ENCODE assay signal across 17 cellular contexts in the genomic region with DNA sequence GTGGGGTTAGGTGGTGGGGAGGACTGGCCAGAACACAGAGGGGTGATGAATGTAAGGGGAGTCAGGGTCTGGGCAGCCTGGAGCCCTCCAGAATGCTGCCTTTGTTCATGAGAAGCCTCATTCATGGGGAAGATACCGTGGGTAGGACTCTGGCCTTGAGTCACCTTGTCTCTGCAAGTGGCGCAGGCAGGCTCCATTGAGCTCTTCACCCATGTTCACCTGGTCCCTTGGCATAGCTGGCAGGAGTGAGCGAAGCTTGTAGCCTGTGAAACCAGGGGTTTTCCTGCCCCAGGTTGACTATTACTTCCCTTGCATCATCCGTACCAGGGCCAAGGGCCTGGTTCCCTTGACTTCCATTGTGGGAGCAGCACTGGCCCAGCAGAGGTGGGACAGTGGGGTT.
"Had no signal": no experiment of that assay in that cellular context is flagged by ENCODE, and none has a peak within 500 bp of the region (broad histone marks: within the 10 kb centered on the region; RNA-seq: fewer than 3 reads in every experiment).

No MANE protein-coding gene starts in this region.

- H3K36me3 ChIP-seq: cardiac muscle cell, ovary, thyroid gland, uterus had no signal

- DNase-seq: activated CD4-positive, alpha-beta T cell treated with anti-CD3 and anti-CD28 coated beads, Interleukin-2, amount 50 U/mL, for 4 hours; activated naive CD4-positive, alpha-beta T cell treated with Interleukin-2 at 50 U/mL for 16 hours; activated naive CD8-positive, alpha-beta T cell treated with anti-CD3 and anti-CD28 coated beads, Interleukin-2, amount 10 ng/mL, durations not matched to agents 7 days and 5 days; amygdala; dermis blood vessel endothelial cell; effector memory CD4-positive, alpha-beta T cell; left colon; ovary; stimulated activated CD4-positive, alpha-beta T cell treated with anti-CD3 and anti-CD28 coated beads, Interleukin-4, amount 100 ng/mL, for 1 hour; thyroid gland; uterus had no signal

- H3K27ac ChIP-seq: cardiac muscle cell, ovary, thyroid gland, uterus, VCaP had no signal

- H3K27me3 Mint-ChIP-seq: activated naive CD8-positive, alpha-beta T cell treated with anti-CD3 and anti-CD28 coated beads, Interleukin-2, amount 10 ng/mL, durations not matched to agents 7 days and 5 days had no signal

- ATAC-seq: left colon, sciatic nerve had no signal

- H3K36me3 Mint-ChIP-seq: activated naive CD8-positive, alpha-beta T cell treated with anti-CD3 and anti-CD28 coated beads, Interleukin-2, amount 10 ng/mL, durations not matched to agents 7 days and 5 days had no signal

- H3K4me3 Mint-ChIP-seq: activated naive CD8-positive, alpha-beta T cell treated with anti-CD3 and anti-CD28 coated beads, Interleukin-2, amount 10 ng/mL, durations not matched to agents 7 days and 5 days; T-helper 1 cell treated with Interleukin-12 subunit alpha and Interleukin-12 subunit beta and Interleukin-4 antibody, amounts not matched to agents 30 μg/mL and 1 μg/mL, for 36 hours had no signal

- H3K4me2 ChIP-seq: smooth muscle cell had no signal

- H3K27ac Mint-ChIP-seq: activated naive CD8-positive, alpha-beta T cell treated with anti-CD3 and anti-CD28 coated beads, Interleukin-2, amount 10 ng/mL, durations not matched to agents 7 days and 5 days; activated T-helper 2 cell treated with anti-CD3 and anti-CD28 coated beads, Interferon-gamma antibody, Interleukin-2, Interleukin-4, amounts not matched to agents 10 μg/mL and 5 μg/mL and 100 μg/mL, durations not matched to agents 14 hours and 24 hours and 36 hours; T-helper 1 cell treated with Interleukin-12 subunit alpha and Interleukin-12 subunit beta and Interleukin-4 antibody, amounts not matched to agents 30 μg/mL and 1 μg/mL, for 36 hours had no signal

- H3K9me3 Mint-ChIP-seq: activated naive CD8-positive, alpha-beta T cell treated with anti-CD3 and anti-CD28 coated beads, Interleukin-2, amount 10 ng/mL, durations not matched to agents 7 days and 5 days; activated T-helper 2 cell treated with anti-CD3 and anti-CD28 coated beads, Interferon-gamma antibody, Interleukin-2, Interleukin-4, amounts not matched to agents 10 μg/mL and 5 μg/mL and 100 μg/mL, durations not matched to agents 14 hours and 24 hours and 36 hours; T-helper 1 cell treated with Interleukin-12 subunit alpha and Interleukin-12 subunit beta and Interleukin-4 antibody, amounts not matched to agents 30 μg/mL and 1 μg/mL, for 36 hours had no signal

- H3K4me3 ChIP-seq: cardiac muscle cell, ovary, smooth muscle cell, thyroid gland, uterus had no signal

- H3K27me3 ChIP-seq: cardiac muscle cell, ovary, thyroid gland, uterus had no signal

- H3K9me3 ChIP-seq: ovary, thyroid gland, uterus had no signal
